12 cellular contexts compared by ENCODE assay signal in the genomic region with DNA sequence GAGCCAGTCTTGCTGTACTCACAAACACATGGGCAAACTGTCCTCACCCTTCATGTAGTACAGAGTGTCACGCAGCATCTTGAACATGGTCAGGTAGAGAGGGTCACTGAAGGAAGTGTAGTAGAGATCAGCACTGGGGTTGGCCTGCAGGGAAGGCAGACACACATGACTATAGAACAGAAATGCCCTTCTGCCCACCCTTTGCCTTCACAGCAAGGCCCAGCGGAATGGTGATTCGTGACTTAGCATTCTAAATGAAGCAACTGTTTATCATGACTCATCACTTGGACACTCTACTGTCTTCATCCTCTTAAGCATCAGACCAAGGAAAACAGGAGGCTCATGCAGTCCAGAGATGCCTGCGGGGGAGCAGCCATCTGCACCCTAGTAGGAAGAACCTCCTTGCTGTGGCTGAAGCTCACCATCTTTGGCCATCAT. TPM values are rescaled to one million over a fixed set of nuclear protein-coding genes. Genes with fewer than 3 reads are reported as not detected.
DNase-seq lines count a peak whose midpoint lies in the region; TF ChIP-seq lines count a peak whose summit lies in the region.
"Had no signal": no experiment of that assay in that cellular context is flagged by ENCODE, and none has a peak within 500 bp of the region (broad histone marks: within the 10 kb centered on the region; RNA-seq: fewer than 3 reads in every experiment).

No MANE protein-coding gene starts in this region.

- no peaks in the 10 kb centered on the region for H3K4me1 ChIP-seq in smooth muscle cell (ENCODE audit: low read depth)
- H3K4me1 ChIP-seq: pancreas had no signal

- TF ChIP-seq CTCF in smooth muscle cell (IDR thresholded peaks at IDR 0.05; ENCODE audit: borderline replicate concordance, insufficient read depth, poor library complexity, severe bottlenecking) = no peak

- no peaks in the 10 kb centered on the region for H3K36me3 ChIP-seq in smooth muscle cell (ENCODE audit: low read depth)

- H3K79me2 ChIP-seq in smooth muscle cell (ENCODE audit: low read depth) = no peaks in the 10 kb centered on the region

- peak overlapping the region; percentile 46 for H3K27ac ChIP-seq in smooth muscle cell (ENCODE audit: low read depth)
- H3K27ac ChIP-seq: 22Rv1, pancreas had no signal

- no peaks in the 10 kb centered on the region for H3K27me3 ChIP-seq in smooth muscle cell (ENCODE audit: low read depth)
- H3K27me3 ChIP-seq: pancreas had no signal

- 43% methylated on average over 4 of the region's 4 CpGs for WGBS in smooth muscle cell (ENCODE audit: low lambda C conversion rate)

- peak; percentile 1 for DNase-seq in NCI-H82 (lab: John Stamatoyannopoulos, UW)
- no peak for DNase-seq in NCI-H82 treated with DMSO at 0.1 percent for 48 hours (lab: John Stamatoyannopoulos, UW; ENCODE audit: unreplicated experiment)
- peak; percentile 55 for DNase-seq in T1000 (lab: John Stamatoyannopoulos, UW)
- peak; percentile 95 for DNase-seq in foreskin melanocyte
- no peak for DNase-seq in smooth muscle cell (lab: John Stamatoyannopoulos, UW; ENCODE audit: unreplicated experiment)
- no peak for DNase-seq in NCI-H1092 treated with DMSO at 0.1 percent for 48 hours (lab: John Stamatoyannopoulos, UW)
- no peak for DNase-seq in D341Med (ENCODE audit: low spot score)
- DNase-seq in SHP77 treated with DMSO at 0.1 percent for 48 hours (lab: John Stamatoyannopoulos, UW) = no peak
- DNase-seq: NCI-H1105; stimulated activated CD8-positive, alpha-beta memory T cell treated with anti-CD3 and anti-CD28 coated beads, Interleukin-4, amount 100 ng/mL, for 48 hours had no signal

- no peak overlapping the region for H3K4me2 ChIP-seq in smooth muscle cell

- no peaks in the 10 kb centered on the region for H4K20me1 ChIP-seq in smooth muscle cell (ENCODE audit: low read depth)

- H3F3A ChIP-seq in smooth muscle cell (ENCODE audit: low read depth) = no peaks in the 10 kb centered on the region

- no peak overlapping the region for H3K4me3 ChIP-seq in smooth muscle cell
- H3K4me3 ChIP-seq: pancreas had no signal

- no peak overlapping the region for H3K9ac ChIP-seq in smooth muscle cell (ENCODE audit: low read depth)

- H2AFZ ChIP-seq in smooth muscle cell (ENCODE audit: low read depth) = no peak overlapping the region

- H3K9me3 ChIP-seq in smooth muscle cell (replicated peaks; ENCODE audit: low read depth) = no peaks in the 10 kb centered on the region
- H3K9me3 ChIP-seq: pancreas had no signal

RNA-seq across cellular contexts. Expression of a gene that starts 33.4 kb away (rescaled TPM):
- not detected in 2 replicates for total RNA-seq in smooth muscle cell
- polyA plus RNA-seq in smooth muscle cell = 0.10 TPM in 1 of 2 replicates, not detected in the other

RNA-seq across cellular contexts. Expression of a gene that starts 51.3 kb away (rescaled TPM):
- 19.2 and 33.2 TPM in 2 replicates for total RNA-seq in smooth muscle cell
- polyA plus RNA-seq in smooth muscle cell = 23.5 and 47.8 TPM in 2 replicates

RNA-seq across cellular contexts. Expression of a gene that starts 51.5 kb away (rescaled TPM):
- total RNA-seq in smooth muscle cell = 8.1 and 9.4 TPM in 2 replicates
- 28.8 and 32.1 TPM in 2 replicates for polyA plus RNA-seq in smooth muscle cell

Comparison
In these comparisons a context has a peak if more than half of its experiments do, and no peak if none do; other contexts are left out.
1. DNase-seq: peak in NCI-H82 (single experiment), T1000 (single experiment) and foreskin melanocyte (single experiment); none in NCI-H82 treated with DMSO at 0.1 percent for 48 hours (single experiment), smooth muscle cell (single experiment), NCI-H1092 treated with DMSO at 0.1 percent for 48 hours (single experiment), D341Med (single experiment) and SHP77 treated with DMSO at 0.1 percent for 48 hours (single experiment).